13 cellular contexts compared by ENCODE assay signal in the genomic region with DNA sequence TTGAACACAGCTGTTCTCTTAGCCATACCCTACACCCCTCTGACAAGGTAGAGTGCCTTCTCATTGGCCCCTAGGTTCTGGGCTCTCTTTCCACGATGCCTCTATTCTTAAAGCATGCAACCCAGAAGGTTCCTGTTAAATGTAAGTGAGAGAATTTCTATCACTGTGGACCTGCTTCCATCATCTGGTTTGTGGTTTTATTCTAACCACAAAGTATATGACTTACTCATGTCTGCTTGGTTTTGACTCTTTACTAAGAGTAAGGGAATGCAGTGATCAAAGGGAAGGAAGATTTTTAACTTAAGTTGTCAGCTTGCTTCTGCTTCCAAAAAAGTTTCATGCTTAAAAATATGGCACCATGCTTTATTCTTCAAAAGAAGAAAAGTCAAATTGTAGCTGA.
A peak's percentile ranks its signal among the peaks of the same experiment; 100 is the strongest.
DNase-seq lines count a peak whose midpoint lies in the region; ATAC-seq and TF ChIP-seq lines count a peak whose summit lies in the region.
"Had no signal": no experiment of that assay in that cellular context is flagged by ENCODE, and none has a peak within 500 bp of the region (broad histone marks: within the 10 kb centered on the region; RNA-seq: fewer than 3 reads in every experiment).

No MANE protein-coding gene starts in this region.

- CTCF ChIA-PET in mammary epithelial cell (lab: Charles Lee; ENCODE audit: low non-redundant PET) = interaction anchor here (0.7 kb wide), 1 partner anchor 273 kb away, joined by 3 read pairs; no protein-coding TSS in a partner anchor

- dilution Hi-C loops in mammary epithelial cell (cut with HindIII; ENCODE audit: low sequenced_read_pairs) = no loop called here

- no peaks in the 10 kb centered on the region for H4K20me1 ChIP-seq in BLaER1
- H4K20me1 ChIP-seq in mammary epithelial cell (ENCODE audit: insufficient read depth, low read length) = no peaks in the 10 kb centered on the region

- no peak overlapping the region for H3K4me3 ChIP-seq in BLaER1
- no peak overlapping the region for H3K4me3 ChIP-seq in mammary epithelial cell (replicated peaks in 1 of 3; ENCODE audit: insufficient read depth in 1 of 3, low read depth in 2 of 3, low read length in 3 of 3)
- no peak overlapping the region for H3K4me3 ChIP-seq in dorsolateral prefrontal cortex
- H3K4me3 ChIP-seq: left ventricle myocardium inferior had no signal

- intact Hi-C loops in mammary epithelial cell (cut with micrococcal nuclease) (loop anchor here (1.0 kb wide), 1 partner anchor 104 kb away; no protein-coding TSS in a partner anchor), dorsolateral prefrontal cortex (cut with DNase I) (no loop called here)

- DNase-seq in M059J (ENCODE audit: low read depth) (peak; percentile 95), mammary epithelial cell (peak; percentile 64), myocyte (ENCODE audit: low read depth) (peak; percentile 50), dorsolateral prefrontal cortex (no peak), NCI-H1694 treated with DMSO at 0.1 percent for 48 hours (lab: John Stamatoyannopoulos, UW) (no peak)
- DNase-seq: left ventricle myocardium inferior, NCI-H1092, right cardiac atrium, substantia nigra had no signal

- H3K79me2 ChIP-seq in mammary epithelial cell (ENCODE audit: insufficient read depth, low read length) = no peaks in the 10 kb centered on the region

- peak overlapping the region; percentile 63 for H3K4me2 ChIP-seq in BLaER1
- H3K4me2 ChIP-seq in mammary epithelial cell (ENCODE audit: insufficient read depth, low read depth, low read length) = no peak overlapping the region

- H3K9me3 ChIP-seq in BLaER1 = no peaks in the 10 kb centered on the region
- H3K9me3 ChIP-seq in mammary epithelial cell (replicated peaks; ENCODE audit: insufficient read depth, low read length) = no peaks in the 10 kb centered on the region
- H3K9me3 ChIP-seq: left ventricle myocardium inferior had no signal

- TF ChIP-seq CTCF in mammary epithelial cell (conservative IDR thresholded peaks at IDR 0.05 in 1 of 2, IDR thresholded peaks at IDR 0.05 in 1 of 2; ENCODE audit: extremely low read depth in 1 of 2, insufficient read depth in 1 of 2, low read depth in 1 of 2, low read length in 2 of 2) (no peak), dorsolateral prefrontal cortex (IDR thresholded peaks at IDR 0.05 in 54 of 56, conservative IDR thresholded peaks at IDR 0.05 in 2 of 56; ENCODE audit: low read depth in 1 of 56, partially characterized antibody in 56 of 56) (no peak)

- H2AFZ ChIP-seq in mammary epithelial cell (ENCODE audit: low read depth, low read length) = no peak overlapping the region

- in situ Hi-C loops in mammary epithelial cell (cut with MboI; ENCODE audit: low sequenced_read_pairs in 2 of 2) = no loop called here

- H3K4me1 ChIP-seq in BLaER1 = peaks cover 42% of the 10 kb centered on the region
- H3K4me1 ChIP-seq in mammary epithelial cell (ENCODE audit: insufficient read depth, low read length) = peaks cover 36% of the 10 kb centered on the region
- H3K4me1 ChIP-seq: left ventricle myocardium inferior had no signal

- H3K27ac ChIP-seq in BLaER1 = no peak overlapping the region
- H3K27ac ChIP-seq in mammary epithelial cell (ENCODE audit: insufficient read depth, low read depth, low read length) = no peak overlapping the region
- H3K27ac ChIP-seq in dorsolateral prefrontal cortex = no peak overlapping the region
- H3K27ac ChIP-seq: left ventricle myocardium inferior, RWPE1 had no signal

- BruUV-seq in mammary epithelial cell (replicated peaks; lab: Mats Ljungman, UMichigan) = no TSS peak

- WGBS in mammary epithelial cell (ENCODE audit: low coverage, missing lambda C conversion rate) = 50% methylated on average over 1 of the region's 1 CpG

- H3K9ac ChIP-seq in BLaER1 (no peak overlapping the region), mammary epithelial cell (ENCODE audit: insufficient read depth, low read length) (no peak overlapping the region)

- ATAC-seq in GM19035 (IDR thresholded peaks at IDR 0.05; ENCODE audit: unreplicated experiment) = no peak
- ATAC-seq in HG03159 (IDR thresholded peaks at IDR 0.05; ENCODE audit: unreplicated experiment) = no peak
- ATAC-seq: right cardiac atrium had no signal

- H3K27me3 ChIP-seq in BLaER1 (no peaks in the 10 kb centered on the region), mammary epithelial cell (ENCODE audit: insufficient read depth, low read length) (no peaks in the 10 kb centered on the region), dorsolateral prefrontal cortex (no peaks in the 10 kb centered on the region)

- H3K36me3 ChIP-seq in BLaER1 (no peaks in the 10 kb centered on the region), mammary epithelial cell (ENCODE audit: insufficient read depth, low read length) (no peaks in the 10 kb centered on the region)
- H3K36me3 ChIP-seq: left ventricle myocardium inferior had no signal

Comparison
In these comparisons a context has a peak if more than half of its experiments do, and no peak if none do; other contexts are left out.
1. DNase-seq: peak in M059J (single experiment), mammary epithelial cell (single experiment) and myocyte (single experiment); none in dorsolateral prefrontal cortex (0 of 10) and NCI-H1694 treated with DMSO at 0.1 percent for 48 hours (single experiment).